1 cellular context compared by ENCODE assay signal in genomic region chr11:19656140-19656541, GRCh38.
TF ChIP-seq lines count a peak whose summit lies in the region.

No MANE protein-coding gene starts in this region.

TF ChIP-seq in WTC11, 78 proteins besides CTCF, POLR2A, EP300 and RAD21 (continued from another document):
- TF ChIP-seq HMGXB4 (CRISPR knock-in tag; IDR thresholded peaks at IDR 0.05) (no peak), SP1 (CRISPR knock-in tag; conservative IDR thresholded peaks at IDR 0.05) (no peak)
TF ChIP-seq in WTC11: peak in this region for 0.
